In the genomic region with DNA sequence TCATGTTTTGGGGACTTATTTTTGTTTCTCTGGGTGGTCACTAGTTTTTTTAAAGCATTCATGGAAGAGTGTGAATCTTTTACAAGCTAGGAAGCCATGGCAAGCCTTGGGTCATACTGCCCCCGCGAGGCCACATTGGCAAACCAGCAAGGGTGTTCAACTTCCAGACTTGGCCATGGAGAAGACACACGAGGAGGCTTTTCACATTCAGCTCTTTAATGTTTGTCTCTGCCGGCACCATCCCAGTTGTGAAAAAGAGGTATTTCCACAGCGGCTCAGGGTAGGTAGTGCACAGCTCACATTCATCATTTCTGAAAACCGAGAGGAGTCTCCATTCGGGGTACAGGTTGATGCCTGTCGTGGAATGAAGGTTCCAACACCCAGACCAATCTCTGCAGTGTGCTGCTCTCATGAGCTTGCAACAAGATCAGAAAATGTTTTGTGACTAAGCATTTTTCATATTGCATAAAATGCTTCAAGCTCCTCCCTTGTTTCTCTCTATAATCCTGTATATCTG, we compare ENCODE assay signal across 8 cellular contexts. TPM values are rescaled to one million over a fixed set of nuclear protein-coding genes. Genes with fewer than 3 reads are reported as not detected.
DNase-seq lines count a peak whose midpoint lies in the region; ATAC-seq and TF ChIP-seq lines count a peak whose summit lies in the region.

No MANE protein-coding gene starts in this region.

- peaks cover 27% of the 10 kb centered on the region for H3K27me3 Mint-ChIP-seq in progenitor cell of endocrine pancreas

- no peaks in the 10 kb centered on the region for H3K36me3 ChIP-seq in RWPE2 (ENCODE audit: low read depth)

- no peak overlapping the region for H3K27ac ChIP-seq in RWPE2 (ENCODE audit: poor library complexity, severe bottlenecking)

- DNase-seq in activated CD4-positive, CD25-positive, alpha-beta regulatory T cell (lab: John Stamatoyannopoulos, UW): peak; percentile 13 to 34 (median 21)
- no peak for DNase-seq in RWPE2 (ENCODE audit: low spot score)
- DNase-seq in activated gamma-delta T cell treated with anti-CD3 and anti-CD28 coated beads, Interleukin-2, amount 50 U/mL, for 16 hours (ENCODE audit: low read depth): peak; percentile 46
- peak; percentile 57 for DNase-seq in globus pallidus (ENCODE audit: low spot score)
- DNase-seq in progenitor cell of endocrine pancreas (ENCODE audit: low spot score, unreplicated experiment): peak; percentile 58

- no peaks in the 10 kb centered on the region for H3K36me3 Mint-ChIP-seq in progenitor cell of endocrine pancreas (ENCODE audit: insufficient read depth)

- no peak overlapping the region for H3K27ac Mint-ChIP-seq in progenitor cell of endocrine pancreas

- ATAC-seq in activated CD4-positive, CD25-positive, alpha-beta regulatory T cell treated with anti-CD3 and anti-CD28 coated beads, Interleukin-2, amount 50 U/mL, for 24 hours: no peak
- ATAC-seq in RWPE2 (ENCODE audit: low read depth) (peak; percentile 77), HG03039 (IDR thresholded peaks at IDR 0.05; ENCODE audit: unreplicated experiment) (no peak), HG03442 (IDR thresholded peaks at IDR 0.05; ENCODE audit: unreplicated experiment) (no peak)

- H3K9me3 Mint-ChIP-seq in progenitor cell of endocrine pancreas (ENCODE audit: low read depth): no peaks in the 10 kb centered on the region

- H3K4me1 ChIP-seq in RWPE2 (ENCODE audit: insufficient read depth, poor library complexity, severe bottlenecking): no peaks in the 10 kb centered on the region

- H3K4me3 Mint-ChIP-seq in progenitor cell of endocrine pancreas (ENCODE audit: low read depth): no peak overlapping the region

- H3K4me1 Mint-ChIP-seq in progenitor cell of endocrine pancreas (ENCODE audit: low read depth): no peaks in the 10 kb centered on the region

- TF ChIP-seq CTCF in RWPE2 (IDR thresholded peaks at IDR 0.05; ENCODE audit: poor library complexity, severe bottlenecking) (peak; percentile 88), progenitor cell of endocrine pancreas (IDR thresholded peaks at IDR 0.05; ENCODE audit: unreplicated experiment) (peak; percentile 81)

- peaks cover 12% of the 10 kb centered on the region for H3K27me3 ChIP-seq in RWPE2 (ENCODE audit: insufficient read depth, poor library complexity, severe bottlenecking)

- H3K9me3 ChIP-seq in RWPE2 (ENCODE audit: severe bottlenecking): no peaks in the 10 kb centered on the region

- no peak overlapping the region for H3K4me3 ChIP-seq in RWPE2 (ENCODE audit: severe bottlenecking)

RNA-seq across cellular contexts. Expression of a gene that starts 7.7 kb away (rescaled TPM):
- not detected in 2 replicates for total RNA-seq in progenitor cell of endocrine pancreas

RNA-seq across cellular contexts. Expression of a gene that starts 24.6 kb away (rescaled TPM):
- total RNA-seq in progenitor cell of endocrine pancreas: not detected in 2 replicates

RNA-seq across cellular contexts. Expression of a gene that starts 28.6 kb away (rescaled TPM):
- not detected in 2 replicates for total RNA-seq in progenitor cell of endocrine pancreas
